In genomic region chr12:116874324-116874995, GRCh38 we compare ENCODE assay signal across 4 cellular contexts.
A peak's percentile ranks its signal among the peaks of the same experiment; 100 is the strongest.
TF ChIP-seq lines count a peak whose summit lies in the region.

No MANE protein-coding gene starts in this region.

TF ChIP-seq in SK-N-SH treated with all-trans-retinoic acid at 6 μM for 48 hours, 23 proteins besides CTCF, POLR2A, EP300 and RAD21:
- TF ChIP-seq ZNF565 (CRISPR knock-in tag; conservative IDR thresholded peaks at IDR 0.05; ENCODE audit: low read depth), result peak; percentile 93
- TF ChIP-seq BACH2 (CRISPR knock-in tag; IDR thresholded peaks at IDR 0.05; ENCODE audit: borderline replicate concordance), result no peak

TF ChIP-seq in SK-N-SH, 30 proteins besides CTCF, POLR2A, EP300 and RAD21:
- no peak for TF ChIP-seq PBX3 (IDR thresholded peaks at IDR 0.05)
- TF ChIP-seq USF2 (IDR thresholded peaks at IDR 0.05; ENCODE audit: borderline replicate concordance, low read depth, low read length), result no peak
- no peak for TF ChIP-seq RCOR1 (IDR thresholded peaks at IDR 0.05; ENCODE audit: low read length)
- no peak for TF ChIP-seq NRF1 (IDR thresholded peaks at IDR 0.05; ENCODE audit: low read depth, low read length)
- TF ChIP-seq IRF3 (IDR thresholded peaks at IDR 0.05; ENCODE audit: low read depth, low read length), result no peak
- no peak for TF ChIP-seq FOXJ3 (CRISPR knock-in tag; IDR thresholded peaks at IDR 0.05)
- no peak for TF ChIP-seq NFIC (IDR thresholded peaks at IDR 0.05; ENCODE audit: borderline replicate concordance)
- TF ChIP-seq SMC3 (IDR thresholded peaks at IDR 0.05; ENCODE audit: low read depth, low read length), result no peak
- TF ChIP-seq EZH2phosphoT487 (IDR thresholded peaks at IDR 0.05; ENCODE audit: borderline replicate concordance, low read depth), result no peak

TF ChIP-seq in IMR-90, 13 proteins besides CTCF, POLR2A, EP300 and RAD21:
- no peak for TF ChIP-seq MXI1 (IDR thresholded peaks at IDR 0.05; ENCODE audit: borderline replicate concordance, low read depth, low read length)
- TF ChIP-seq CEBPB (IDR thresholded peaks at IDR 0.05; ENCODE audit: low read depth, low read length), result 0 out of 2 replicates have a peak, but pooled peaks have one; percentile 1

TF ChIP-seq in K562, 482 proteins besides CTCF, POLR2A, EP300 and RAD21:
- TF ChIP-seq POLR2B (IDR thresholded peaks at IDR 0.05; ENCODE audit: low read depth, partially characterized antibody), result no peak
- TF ChIP-seq CEBPB (tag; IDR thresholded peaks at IDR 0.05), result peak; percentile 53; the same call in 1 of the 2 replicates
- TF ChIP-seq CREB3L1 (IDR thresholded peaks at IDR 0.05; ENCODE audit: borderline replicate concordance, low read depth), result peak; percentile 54; the same call in 1 of the 2 replicates
- no peak for TF ChIP-seq MAFF (IDR thresholded peaks at IDR 0.05; ENCODE audit: low read length)
- no peak for TF ChIP-seq ZBTB26 (CRISPR knock-in tag; IDR thresholded peaks at IDR 0.05)
- no peak for TF ChIP-seq SMARCA5 (IDR thresholded peaks at IDR 0.05)
- no peak for TF ChIP-seq HDAC3 (IDR thresholded peaks at IDR 0.05; ENCODE audit: borderline replicate concordance, partially characterized antibody)
- TF ChIP-seq E4F1 (CRISPR knock-in tag; IDR thresholded peaks at IDR 0.05; ENCODE audit: borderline replicate concordance), result no peak
- no peak for TF ChIP-seq MAFK (IDR thresholded peaks at IDR 0.05; ENCODE audit: low read length)
- TF ChIP-seq ZNF830 (CRISPR knock-in tag; IDR thresholded peaks at IDR 0.05), result no peak
- TF ChIP-seq RFX7 (CRISPR knock-in tag; IDR thresholded peaks at IDR 0.05), result no peak
- no peak for TF ChIP-seq SIX5 (IDR thresholded peaks at IDR 0.05; ENCODE audit: borderline replicate concordance in 1 of 2, insufficient read depth in 1 of 2, low read depth in 1 of 2, low read length in 2 of 2)
- peak; percentile 30 to 81 (median 32) for TF ChIP-seq YY1 (IDR thresholded peaks at IDR 0.05; ENCODE audit: borderline replicate concordance in 1 of 3, control insufficient read depth in 1 of 3, extremely low read depth in 1 of 3, insufficient read depth in 3 of 3, insufficient read length in 1 of 3, insufficient replicate concordance in 2 of 3, low read depth in 1 of 3, low read length in 2 of 3)
- TF ChIP-seq STAT6 (CRISPR knock-in tag; IDR thresholded peaks at IDR 0.05), result no peak
- TF ChIP-seq PPARD (CRISPR knock-in tag; IDR thresholded peaks at IDR 0.05), result no peak
- TF ChIP-seq MGA (IDR thresholded peaks at IDR 0.05), result no peak
- TF ChIP-seq THRAP3 (IDR thresholded peaks at IDR 0.05; ENCODE audit: borderline replicate concordance), result no peak
- no peak for TF ChIP-seq ESRRB (CRISPR knock-in tag; IDR thresholded peaks at IDR 0.05; ENCODE audit: borderline replicate concordance)
- TF ChIP-seq PHF8 (IDR thresholded peaks at IDR 0.05; ENCODE audit: borderline replicate concordance, low read length), result no peak
- TF ChIP-seq ZNF253 (CRISPR knock-in tag; conservative IDR thresholded peaks at IDR 0.05), result no peak
- TF ChIP-seq CEBPG (CRISPR knock-in tag; IDR thresholded peaks at IDR 0.05), result no peak
- TF ChIP-seq CEBPG (tag; conservative IDR thresholded peaks at IDR 0.05 in 1 of 2, IDR thresholded peaks at IDR 0.05 in 1 of 2), result peak in 1 of 2 experiments; percentile 41; a peak in 1 of 4 replicates
- TF ChIP-seq PRDM10 (IDR thresholded peaks at IDR 0.05; ENCODE audit: partially characterized antibody), result no peak
